In the genomic region with DNA sequence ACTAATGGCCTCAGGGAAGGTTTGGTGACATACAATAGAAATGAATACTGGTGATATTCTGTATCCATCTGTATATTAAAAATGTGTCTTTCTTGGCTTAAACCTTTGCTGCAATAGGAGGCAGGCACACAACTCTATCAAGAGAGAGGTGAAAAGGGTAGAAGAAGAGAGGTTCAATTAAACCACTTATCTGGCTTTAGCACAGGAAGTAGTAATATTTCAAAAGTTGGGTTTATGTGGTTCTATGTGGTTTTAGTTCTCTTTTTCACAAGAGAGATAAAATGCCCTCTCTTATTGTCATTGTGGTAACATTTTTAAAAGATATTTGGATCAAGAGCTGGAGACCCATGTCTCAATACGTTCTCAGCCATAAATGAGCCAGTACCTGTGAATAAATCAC, we compare ENCODE assay signal across 11 cellular contexts.
DNase-seq lines count a peak whose midpoint lies in the region; ATAC-seq and TF ChIP-seq lines count a peak whose summit lies in the region.
"Had no signal": no experiment of that assay in that cellular context is flagged by ENCODE, and none has a peak within 500 bp of the region (broad histone marks: within the 10 kb centered on the region; RNA-seq: fewer than 3 reads in every experiment).

No MANE protein-coding gene starts in this region.

- H3K9me3 ChIP-seq in HUES48 (ENCODE audit: control insufficient read depth, insufficient read depth, low read length): peaks cover 17% of the 10 kb centered on the region
- no peaks in the 10 kb centered on the region for H3K9me3 ChIP-seq in T-helper 17 cell (ENCODE audit: control insufficient read depth, low read length, poor library complexity, severe bottlenecking)

- TF ChIP-seq POLR2A in lower leg skin (IDR thresholded peaks at IDR 0.05): no peak

- no peak for TF ChIP-seq CTCF in lower leg skin (IDR thresholded peaks at IDR 0.05)

- peak overlapping the region; percentile 79 for H3K27ac ChIP-seq in HUES48 (ENCODE audit: low read depth, low read length)

- peaks cover 53% of the 10 kb centered on the region for H3K4me1 Mint-ChIP-seq in activated T-cell treated with anti-CD3 and anti-CD28 coated beads, Interleukin-2, amount 50 U/mL, for 24 hours (ENCODE audit: low read depth)
- H3K4me1 Mint-ChIP-seq in T-helper 17 cell: peaks cover 25% of the 10 kb centered on the region
- H3K4me1 Mint-ChIP-seq in stimulated activated memory B cell treated with anti-CD40 and anti-IgM and Interleukin-4, amounts not matched to agents 10 μg/mL and 1 μg/mL and 100 μg/mL, for 72 hours: peaks cover 27% of the 10 kb centered on the region

- peaks cover 19% of the 10 kb centered on the region for H3K4me1 ChIP-seq in HUES48 (ENCODE audit: control insufficient read depth, insufficient read depth, low read length)

- H3K36me3 ChIP-seq in HUES48 (ENCODE audit: control insufficient read depth, insufficient read depth, low read length): no peaks in the 10 kb centered on the region

- H3K4me3 ChIP-seq in HUES48 (ENCODE audit: low read depth, low read length) (no peak overlapping the region), lower leg skin (ENCODE audit: low read depth, poor library complexity, severe bottlenecking) (no peak overlapping the region)
- H3K4me3 ChIP-seq: dorsolateral prefrontal cortex, K562 had no signal

- peak overlapping the region; percentile 75 for H3K27ac Mint-ChIP-seq in activated T-cell treated with anti-CD3 and anti-CD28 coated beads, Interleukin-2, amount 50 U/mL, for 24 hours
- H3K27ac Mint-ChIP-seq in T-helper 17 cell: no peak overlapping the region
- peak overlapping the region; percentile 38 for H3K27ac Mint-ChIP-seq in stimulated activated memory B cell treated with anti-CD40 and anti-IgM and Interleukin-4, amounts not matched to agents 10 μg/mL and 1 μg/mL and 100 μg/mL, for 72 hours

- WGBS in lower leg skin, 2 donors: 57 to 69% methylated on average over 1 of the region's 1 CpG

- H3K4me3 Mint-ChIP-seq in activated T-cell treated with anti-CD3 and anti-CD28 coated beads, Interleukin-2, amount 50 U/mL, for 24 hours: peak overlapping the region; percentile 13
- H3K4me3 Mint-ChIP-seq in T-helper 17 cell: peak overlapping the region; percentile 13
- peak overlapping the region; percentile 30 for H3K4me3 Mint-ChIP-seq in stimulated activated memory B cell treated with anti-CD40 and anti-IgM and Interleukin-4, amounts not matched to agents 10 μg/mL and 1 μg/mL and 100 μg/mL, for 72 hours

- no peaks in the 10 kb centered on the region for H3K27me3 Mint-ChIP-seq in activated T-cell treated with anti-CD3 and anti-CD28 coated beads, Interleukin-2, amount 50 U/mL, for 24 hours
- H3K27me3 Mint-ChIP-seq in T-helper 17 cell: no peaks in the 10 kb centered on the region
- H3K27me3 Mint-ChIP-seq in stimulated activated memory B cell treated with anti-CD40 and anti-IgM and Interleukin-4, amounts not matched to agents 10 μg/mL and 1 μg/mL and 100 μg/mL, for 72 hours: no peaks in the 10 kb centered on the region

- no peaks in the 10 kb centered on the region for H3K27me3 ChIP-seq in HUES48 (ENCODE audit: control insufficient read depth, insufficient read depth, low read length)
- H3K27me3 ChIP-seq: dorsolateral prefrontal cortex had no signal

- H3K9ac ChIP-seq in HUES48 (ENCODE audit: low read depth, low read length): no peak overlapping the region

- H3K9me3 Mint-ChIP-seq in activated T-cell treated with anti-CD3 and anti-CD28 coated beads, Interleukin-2, amount 50 U/mL, for 24 hours: peaks cover 29% of the 10 kb centered on the region
- peaks cover 11% of the 10 kb centered on the region for H3K9me3 Mint-ChIP-seq in stimulated activated memory B cell treated with anti-CD40 and anti-IgM and Interleukin-4, amounts not matched to agents 10 μg/mL and 1 μg/mL and 100 μg/mL, for 72 hours

- DNase-seq in activated T-cell treated with anti-CD3 and anti-CD28 coated beads, Interleukin-2, amount 50 U/mL, for 24 hours: no peak
- DNase-seq in activated T-cell treated with anti-CD3 and anti-CD28 coated beads for 4 hours: no peak
- no peak for DNase-seq in T-helper 17 cell
- no peak for DNase-seq in lower leg skin (ENCODE audit: low spot score in 2 of 2)
- DNase-seq in GOT3 (lab: John Stamatoyannopoulos, UW): no peak
- DNase-seq: dorsolateral prefrontal cortex, foreskin fibroblast had no signal

- ATAC-seq in T-helper 17 cell (peak; percentile 56), GM18502 (IDR thresholded peaks at IDR 0.05; ENCODE audit: poor library complexity, unreplicated experiment) (no peak)
- peak; percentile 68 for ATAC-seq in stimulated activated memory B cell treated with anti-CD40 and anti-IgM and Interleukin-4, amounts not matched to agents 10 μg/mL and 1 μg/mL and 100 μg/mL, for 72 hours
- ATAC-seq: K562 had no signal

- peaks cover 7% of the 10 kb centered on the region for H3K36me3 Mint-ChIP-seq in activated T-cell treated with anti-CD3 and anti-CD28 coated beads, Interleukin-2, amount 50 U/mL, for 24 hours (ENCODE audit: low read depth)
- peaks cover 3% of the 10 kb centered on the region for H3K36me3 Mint-ChIP-seq in T-helper 17 cell (ENCODE audit: low read depth)
- H3K36me3 Mint-ChIP-seq in stimulated activated memory B cell treated with anti-CD40 and anti-IgM and Interleukin-4, amounts not matched to agents 10 μg/mL and 1 μg/mL and 100 μg/mL, for 72 hours: peaks cover 21% of the 10 kb centered on the region

- intact Hi-C loops in lower leg skin (cut with DNase I; ENCODE audit: low total_unique reads): no loop called here
